Comparison of ENCODE assay signal across 15 cellular contexts in genomic region chr14:32720927-32721326, GRCh38.
"Had no signal": no experiment of that assay in that cellular context is flagged by ENCODE, and none has a peak within 500 bp of the region (broad histone marks: within the 10 kb centered on the region; RNA-seq: fewer than 3 reads in every experiment).

No MANE protein-coding gene starts in this region.

- H3K36me3 Mint-ChIP-seq: activated naive CD8-positive, alpha-beta T cell; brain; naive thymus-derived CD4-positive, alpha-beta T cell; type B pancreatic cell had no signal

- H3K4me3 ChIP-seq: mucosa of descending colon, smooth muscle cell had no signal

- DNase-seq: activated CD4-positive, alpha-beta memory T cell treated with anti-CD3 and anti-CD28 coated beads, Interleukin-2, amount 10 ng/mL, durations not matched to agents 7 days and 5 days; activated CD4-positive, alpha-beta T cell treated with anti-CD3 and anti-CD28 coated beads for 4 hours; activated gamma-delta T cell treated with Interleukin-2 at 50 U/mL for 16 hours; amygdala; cortex of kidney; effector CD8-positive, alpha-beta T cell; islet precursor cell; mucosa of descending colon; naive thymus-derived CD4-positive, alpha-beta T cell had no signal

- FAIRE-seq: endothelial cell of umbilical vein had no signal

- H3K4me2 ChIP-seq: smooth muscle cell had no signal

- H3K9me3 Mint-ChIP-seq: activated CD4-positive, alpha-beta memory T cell treated with anti-CD3 and anti-CD28 coated beads, Interleukin-2, amount 10 ng/mL, durations not matched to agents 7 days and 5 days; naive thymus-derived CD4-positive, alpha-beta T cell; stimulated activated naive CD8-positive, alpha-beta T cell treated with anti-CD3 and anti-CD28 coated beads, Interleukin-15, Interleukin-2, amounts not matched to agents 100 ng/mL and 50 ng/mL, for 24 hours; type B pancreatic cell had no signal

- H3K27me3 Mint-ChIP-seq: activated CD4-positive, alpha-beta memory T cell treated with anti-CD3 and anti-CD28 coated beads, Interleukin-2, amount 10 ng/mL, durations not matched to agents 7 days and 5 days; activated naive CD8-positive, alpha-beta T cell; brain; type B pancreatic cell had no signal

- ATAC-seq: mucosa of descending colon; naive thymus-derived CD4-positive, alpha-beta T cell had no signal

- H3K4me1 Mint-ChIP-seq: activated CD4-positive, alpha-beta memory T cell treated with anti-CD3 and anti-CD28 coated beads, Interleukin-2, amount 10 ng/mL, durations not matched to agents 7 days and 5 days had no signal

- H3K9me3 ChIP-seq: mucosa of descending colon had no signal

- H3K4me3 Mint-ChIP-seq: activated CD4-positive, alpha-beta memory T cell treated with anti-CD3 and anti-CD28 coated beads, Interleukin-2, amount 10 ng/mL, durations not matched to agents 7 days and 5 days; activated naive CD8-positive, alpha-beta T cell; brain; naive thymus-derived CD4-positive, alpha-beta T cell; stimulated activated naive CD8-positive, alpha-beta T cell treated with anti-CD3 and anti-CD28 coated beads, Interleukin-15, Interleukin-2, amounts not matched to agents 100 ng/mL and 50 ng/mL, for 24 hours; type B pancreatic cell had no signal

- H3K27ac Mint-ChIP-seq: activated CD4-positive, alpha-beta memory T cell treated with anti-CD3 and anti-CD28 coated beads, Interleukin-2, amount 10 ng/mL, durations not matched to agents 7 days and 5 days; activated naive CD8-positive, alpha-beta T cell; naive thymus-derived CD4-positive, alpha-beta T cell; stimulated activated naive CD8-positive, alpha-beta T cell treated with anti-CD3 and anti-CD28 coated beads, Interleukin-15, Interleukin-2, amounts not matched to agents 100 ng/mL and 50 ng/mL, for 24 hours; type B pancreatic cell had no signal
